Comparison of ENCODE assay signal across 12 cellular contexts in the genomic region with DNA sequence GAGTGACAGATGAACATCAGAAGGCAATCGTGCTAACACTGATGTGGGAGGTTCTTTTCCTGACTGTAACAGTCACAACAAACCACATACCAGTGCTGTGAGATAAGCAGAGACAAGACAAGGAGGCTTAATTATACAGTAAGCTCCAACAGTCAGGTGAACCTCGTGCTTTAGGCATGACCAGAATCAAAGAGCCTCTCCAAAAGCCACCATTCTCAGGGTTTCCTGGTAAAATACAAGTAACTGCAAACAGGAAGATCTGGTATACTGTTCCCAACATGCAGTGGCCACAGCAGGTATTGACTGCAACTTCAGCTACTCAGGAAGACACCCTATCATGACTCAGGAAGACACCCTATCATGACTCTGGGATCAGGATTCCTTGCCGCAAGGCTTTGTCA. TPM values are rescaled to one million over a fixed set of nuclear protein-coding genes. Genes with fewer than 3 reads are reported as not detected.
DNase-seq lines count a peak whose midpoint lies in the region; ATAC-seq and TF ChIP-seq lines count a peak whose summit lies in the region.
"Had no signal": no experiment of that assay in that cellular context is flagged by ENCODE, and none has a peak within 500 bp of the region (broad histone marks: within the 10 kb centered on the region; RNA-seq: fewer than 3 reads in every experiment).

No MANE protein-coding gene starts in this region.

- DNase-seq in activated CD8-positive, alpha-beta memory T cell treated with anti-CD3 and anti-CD28 coated beads, Interleukin-2, amount 10 ng/mL, durations not matched to agents 7 days and 5 days, result no peak
- DNase-seq in activated CD8-positive, alpha-beta memory T cell treated with anti-CD3 and anti-CD28 coated beads, Interleukin-2, amount 50 U/mL, for 4 hours, result no peak
- DNase-seq in NB4 (ENCODE audit: low read depth), result peak; percentile 6
- DNase-seq in endothelial cell (ENCODE audit: low spot score), result no peak
- no peak for DNase-seq in psoas muscle
- DNase-seq in HuH-7.5 (ENCODE audit: low spot score), result no peak
- no peak for DNase-seq in left lobe of liver (ENCODE audit: low spot score)
- no peak for DNase-seq in stimulated activated CD8-positive, alpha-beta memory T cell treated with anti-CD3 and anti-CD28 coated beads, Interleukin-4, amount 100 ng/mL, for 48 hours
- DNase-seq: activated gamma-delta T cell treated with Interleukin-2 at 50 U/mL for 16 hours, NCI-H1105 treated with DMSO at 0.1 percent for 48 hours, posterior cingulate gyrus had no signal

- CTCF ChIA-PET in activated CD8-positive, alpha-beta memory T cell treated with anti-CD3 and anti-CD28 coated beads, Interleukin-2, amount 10 ng/mL, durations not matched to agents 7 days and 5 days (lab: Charles Lee), result interaction anchor here (1.0 to 7.5 kb wide), 4 partner anchors 10 to 196 kb away, joined by 4 to 105 read pairs (median 23); no protein-coding TSS in a partner anchor

- H3K4me3 ChIP-seq in NB4 (ENCODE audit: low read depth, low read length), result no peak overlapping the region
- no peak overlapping the region for H3K4me3 ChIP-seq in psoas muscle
- H3K4me3 ChIP-seq: vagina had no signal

- TF ChIP-seq CTCF in NB4 (IDR thresholded peaks at IDR 0.05; ENCODE audit: low read depth, low read length) (no peak), endothelial cell (IDR thresholded peaks at IDR 0.05; ENCODE audit: unreplicated experiment) (no peak), psoas muscle (IDR thresholded peaks at IDR 0.05) (no peak)

- peak; percentile 53 for ATAC-seq in activated CD8-positive, alpha-beta memory T cell treated with anti-CD3 and anti-CD28 coated beads, Interleukin-2, amount 10 ng/mL, durations not matched to agents 7 days and 5 days
- ATAC-seq in psoas muscle (peak in 3 of 4 donors; percentile 24 to 55 (median 46)), left lobe of liver (no peak)

- no peak for TF ChIP-seq POLR2A in NB4 (IDR thresholded peaks at IDR 0.05; ENCODE audit: extremely low read depth, insufficient read length)

- peaks cover 0 to 3% of the 10 kb centered on the region in 2 donors for H3K36me3 ChIP-seq in psoas muscle (ENCODE audit: insufficient read depth in 1 of 2, low read depth in 1 of 2)
- H3K36me3 ChIP-seq: vagina had no signal

- no peaks in the 10 kb centered on the region for H3K36me3 Mint-ChIP-seq in activated CD8-positive, alpha-beta memory T cell treated with anti-CD3 and anti-CD28 coated beads, Interleukin-2, amount 10 ng/mL, durations not matched to agents 7 days and 5 days
- peaks cover 8% of the 10 kb centered on the region for H3K36me3 Mint-ChIP-seq in endothelial cell (ENCODE audit: low read depth, unreplicated experiment)

- 41 to 68% (median 52%) methylated on average over 3 of the region's 3 CpGs for WGBS in psoas muscle, 3 donors

- H3K27ac ChIP-seq in psoas muscle, result no peak overlapping the region
- H3K27ac ChIP-seq: vagina had no signal

- no peaks in the 10 kb centered on the region for H3K9me3 ChIP-seq in psoas muscle
- H3K9me3 ChIP-seq: vagina had no signal

- H3K4me1 Mint-ChIP-seq in activated CD8-positive, alpha-beta memory T cell treated with anti-CD3 and anti-CD28 coated beads, Interleukin-2, amount 10 ng/mL, durations not matched to agents 7 days and 5 days, result peaks cover 13% of the 10 kb centered on the region
- H3K4me1 Mint-ChIP-seq in endothelial cell (ENCODE audit: unreplicated experiment), result peaks cover 47% of the 10 kb centered on the region

- peaks cover 32% of the 10 kb centered on the region for H3K4me1 ChIP-seq in psoas muscle
- H3K4me1 ChIP-seq: vagina had no signal

- H3K4me3 Mint-ChIP-seq in activated CD8-positive, alpha-beta memory T cell treated with anti-CD3 and anti-CD28 coated beads, Interleukin-2, amount 10 ng/mL, durations not matched to agents 7 days and 5 days, result no peak overlapping the region
- no peak overlapping the region for H3K4me3 Mint-ChIP-seq in endothelial cell (ENCODE audit: unreplicated experiment)

- H3K27ac Mint-ChIP-seq in activated CD8-positive, alpha-beta memory T cell treated with anti-CD3 and anti-CD28 coated beads, Interleukin-2, amount 10 ng/mL, durations not matched to agents 7 days and 5 days, result no peak overlapping the region
- H3K27ac Mint-ChIP-seq in endothelial cell (ENCODE audit: unreplicated experiment), result peak overlapping the region; percentile 17

- peaks cover 44% of the 10 kb centered on the region for H3K27me3 Mint-ChIP-seq in activated CD8-positive, alpha-beta memory T cell treated with anti-CD3 and anti-CD28 coated beads, Interleukin-2, amount 10 ng/mL, durations not matched to agents 7 days and 5 days
- H3K27me3 Mint-ChIP-seq in endothelial cell (ENCODE audit: unreplicated experiment), result no peaks in the 10 kb centered on the region

- H3K9me3 Mint-ChIP-seq in activated CD8-positive, alpha-beta memory T cell treated with anti-CD3 and anti-CD28 coated beads, Interleukin-2, amount 10 ng/mL, durations not matched to agents 7 days and 5 days (ENCODE audit: low read depth), result no peaks in the 10 kb centered on the region
- H3K9me3 Mint-ChIP-seq in endothelial cell (ENCODE audit: unreplicated experiment), result no peaks in the 10 kb centered on the region

- intact Hi-C loops in psoas muscle (cut with DNase I), result loop anchor here in 1 of 2 donors (5.0 kb wide), 1 partner anchor 46 kb away; a partner anchor contains a TSS

- H3K27me3 ChIP-seq in psoas muscle (ENCODE audit: insufficient read depth in 3 of 3, low read length in 2 of 3), result no peaks in the 10 kb centered on the region
- H3K27me3 ChIP-seq: vagina had no signal

RNA-seq across cellular contexts. Expression of a gene that starts 47.3 kb away (rescaled TPM):
- total RNA-seq in activated CD8-positive, alpha-beta memory T cell treated with anti-CD3 and anti-CD28 coated beads, Interleukin-2, amount 10 ng/mL, durations not matched to agents 7 days and 5 days, result 10 to 100 TPM; 32.2 to 34.7 TPM
- total RNA-seq in endothelial cell (ENCODE audit: unreplicated experiment), result 34.6 TPM
- 10 to 100 TPM; 25.5 to 45.1 (median 33.0) TPM for total RNA-seq in psoas muscle
- 10 to 100 TPM in 1 of 3 donors, 1 to 10 TPM in 2; 8.1 to 25.3 (median 8.8) TPM for polyA plus RNA-seq in psoas muscle
- total RNA-seq in left lobe of liver, result 11.1 TPM
